ENCODE assay signal across 28 cellular contexts in genomic region chr16:20181949-20182348, GRCh38.
A peak's percentile ranks its signal among the peaks of the same experiment; 100 is the strongest.
DNase-seq lines count a peak whose midpoint lies in the region; ATAC-seq, FAIRE-seq and TF ChIP-seq lines count a peak whose summit lies in the region.
"Had no signal": no experiment of that assay in that cellular context is flagged by ENCODE, and none has a peak within 500 bp of the region (broad histone marks: within the 10 kb centered on the region; RNA-seq: fewer than 3 reads in every experiment).

No MANE protein-coding gene starts in this region.

- in situ Hi-C loops in K562 (cut with MboI): no loop called here

- H3K4ac ChIP-seq in H1 (replicated peaks; ENCODE audit: insufficient read length, low read depth, low read length) (no peak overlapping the region), trophoblast cell (ENCODE audit: low read depth, low read length) (no peak overlapping the region)

- no TSS peak for BruUV-seq in K562 (replicated peaks; lab: Mats Ljungman, UMichigan)

- H3K27me3 ChIP-seq in K562 (ENCODE audit: control insufficient read depth in 2 of 2, insufficient read depth in 2 of 2, low read length in 2 of 2): peaks cover 0 to 3% of the 10 kb centered on the region in 2 experiments; a peak in 3 of 5 replicates
- peaks cover 0 to 8% (median 0%) of the 10 kb centered on the region in 4 experiments; a peak in 1 of 7 replicates for H3K27me3 ChIP-seq in H1 (replicated peaks in 1 of 4; ENCODE audit: control insufficient read depth in 3 of 4, extremely low read depth in 1 of 4, insufficient read depth in 3 of 4, low read length in 3 of 4)
- H3K27me3 ChIP-seq in trophoblast cell (ENCODE audit: insufficient read depth, low read length): no peaks in the 10 kb centered on the region
- H3K27me3 ChIP-seq: BE2C; BLaER1; BLaER1 treated with 17β-estradiol and CSF1 and Interleukin-3, amounts not matched to agents 10 nM and 100 nM had no signal

- no peak overlapping the region for H2BK15ac ChIP-seq in H1 (ENCODE audit: low read length)

- ATAC-seq in K562: no peak
- ATAC-seq: CD8-positive, alpha-beta T cell had no signal

- H3K79me1 ChIP-seq in H1 (ENCODE audit: low read depth, low read length) (no peaks in the 10 kb centered on the region), trophoblast cell (ENCODE audit: low read length) (no peaks in the 10 kb centered on the region)

- H2BK5ac ChIP-seq in H1 (ENCODE audit: low read depth, low read length) (no peak overlapping the region), trophoblast cell (ENCODE audit: low read depth, low read length, poor library complexity) (no peak overlapping the region)

- no peak overlapping the region for H2AK5ac ChIP-seq in H1 (ENCODE audit: low read depth, low read length)
- no peak overlapping the region for H2AK5ac ChIP-seq in trophoblast cell (ENCODE audit: low read length)

- H3K4me2 ChIP-seq in K562 (ENCODE audit: insufficient read depth, low read length) (no peak overlapping the region), H1 (ENCODE audit: insufficient read depth in 1 of 2, low read depth in 2 of 2, low read length in 2 of 2) (no peak overlapping the region), trophoblast cell (ENCODE audit: low read length) (no peak overlapping the region)
- H3K4me2 ChIP-seq: A549; BLaER1; BLaER1 treated with 17β-estradiol and CSF1 and Interleukin-3, amounts not matched to agents 10 nM and 100 nM had no signal

- H3K4me3 ChIP-seq in K562 (no peak overlapping the region), H1 (ENCODE audit: extremely low read depth in 1 of 4, insufficient read depth in 2 of 4, low read depth in 3 of 4, low read length in 4 of 4) (no peak overlapping the region), trophoblast cell (ENCODE audit: low read depth, low read length) (no peak overlapping the region)
- H3K4me3 ChIP-seq: A549; BLaER1; BLaER1 treated with 17β-estradiol and CSF1 and Interleukin-3, amounts not matched to agents 10 nM and 100 nM had no signal

- H3K79me2 ChIP-seq in K562 (ENCODE audit: control insufficient read depth, insufficient read depth, low read length): no peaks in the 10 kb centered on the region
- no peaks in the 10 kb centered on the region for H3K79me2 ChIP-seq in H1 (ENCODE audit: control insufficient read depth in 1 of 2, insufficient read depth in 2 of 2, low read length in 2 of 2)
- H3K79me2 ChIP-seq in trophoblast cell (ENCODE audit: control insufficient read depth, insufficient read depth, low read length, poor library complexity): no peaks in the 10 kb centered on the region

- no peaks in the 10 kb centered on the region for H3K36me3 ChIP-seq in K562 (ENCODE audit: control insufficient read depth, insufficient read depth, low read length)
- no peaks in the 10 kb centered on the region for H3K36me3 ChIP-seq in H1 (ENCODE audit: control insufficient read depth in 2 of 4, insufficient read depth in 4 of 4, low read length in 3 of 4)
- H3K36me3 ChIP-seq in trophoblast cell (ENCODE audit: control insufficient read depth in 1 of 2, insufficient read depth in 2 of 2, low read length in 2 of 2): no peaks in the 10 kb centered on the region
- H3K36me3 ChIP-seq: BE2C; BLaER1; BLaER1 treated with 17β-estradiol and CSF1 and Interleukin-3, amounts not matched to agents 10 nM and 100 nM had no signal

- H2BK120ac ChIP-seq in H1 (replicated peaks; ENCODE audit: low read depth, low read length): no peak overlapping the region
- H2BK120ac ChIP-seq in trophoblast cell (ENCODE audit: insufficient read depth, low read length, poor library complexity): no peak overlapping the region

- CTCF ChIA-PET in K562 (lab: Yijun Ruan, JAX; ENCODE audit: low intra/inter-chr PET ratio) (no interaction called here), H1 (lab: Charles Lee; ENCODE audit: partially characterized antibody) (no interaction called here)

- POLR2A ChIA-PET in K562 (lab: Yijun Ruan, JAX): interaction anchor here (0.6 kb wide), 2 partner anchors 30 to 86 kb away, joined by 3 read pairs; no protein-coding TSS in a partner anchor
- POLR2A ChIA-PET in H1 (lab: Charles Lee; ENCODE audit: partially characterized antibody): no interaction called here

- H3K9ac ChIP-seq in K562 (ENCODE audit: insufficient read depth in 1 of 2, low read depth in 2 of 2, low read length in 2 of 2): no peak overlapping the region
- H3K9ac ChIP-seq in H1 (replicated peaks in 1 of 4; ENCODE audit: extremely low read depth in 1 of 4, low read depth in 3 of 4, low read length in 3 of 4): no peak overlapping the region
- H3K9ac ChIP-seq in trophoblast cell (ENCODE audit: low read length): no peak overlapping the region
- H3K9ac ChIP-seq: BLaER1; BLaER1 treated with 17β-estradiol and CSF1 and Interleukin-3, amounts not matched to agents 10 nM and 100 nM had no signal

- no peak overlapping the region for H4K91ac ChIP-seq in H1 (replicated peaks; ENCODE audit: insufficient read length, low read length)
- no peak overlapping the region for H4K91ac ChIP-seq in trophoblast cell (ENCODE audit: low read depth, low read length)

- no peaks in the 10 kb centered on the region for H3K4me1 ChIP-seq in K562 (replicated peaks in 1 of 2; ENCODE audit: control insufficient read depth in 2 of 2, insufficient read depth in 2 of 2, low read length in 2 of 2)
- H3K4me1 ChIP-seq in H1 (replicated peaks in 1 of 4; ENCODE audit: control insufficient read depth in 3 of 4, insufficient read depth in 4 of 4, low read length in 3 of 4): peaks cover 0 to 7% (median 5%) of the 10 kb centered on the region in 4 experiments; a peak in 5 of 7 replicates
- no peaks in the 10 kb centered on the region for H3K4me1 ChIP-seq in trophoblast cell (ENCODE audit: control insufficient read depth in 1 of 2, insufficient read depth in 2 of 2, low read length in 2 of 2)
- H3K4me1 ChIP-seq: A549; BE2C; BLaER1; BLaER1 treated with 17β-estradiol and CSF1 and Interleukin-3, amounts not matched to agents 10 nM and 100 nM; Caco-2 had no signal

- H4K5ac ChIP-seq in H1 (ENCODE audit: insufficient read length, low read depth, low read length): no peak overlapping the region

- no peaks in the 10 kb centered on the region for H3K9me3 ChIP-seq in K562 (replicated peaks; ENCODE audit: control insufficient read depth, insufficient read depth, low read depth, low read length)
- 0 out of 4 replicates have a peak, but pooled peaks cover 2 to 3% of the 10 kb centered on the region in 2 experiments for H3K9me3 ChIP-seq in H1 (ENCODE audit: insufficient read depth in 2 of 2, low read depth in 1 of 2, low read length in 1 of 2)
- peaks cover 2% of the 10 kb centered on the region for H3K9me3 ChIP-seq in trophoblast cell (ENCODE audit: insufficient read depth, low read depth, low read length)
- H3K9me3 ChIP-seq: A549, BE2C, BLaER1, Caco-2 had no signal

- H3K18ac ChIP-seq in H1 (ENCODE audit: extremely low read depth, low read length): no peak overlapping the region
- no peak overlapping the region for H3K18ac ChIP-seq in trophoblast cell (ENCODE audit: low read length)

- H4K20me1 ChIP-seq in K562 (replicated peaks; ENCODE audit: control insufficient read depth, insufficient read depth, low read length): no peaks in the 10 kb centered on the region; the same call in 1 of the 2 replicates
- H4K20me1 ChIP-seq in H1 (replicated peaks in 1 of 2; ENCODE audit: control insufficient read depth in 1 of 2, insufficient read depth in 2 of 2, low read length in 2 of 2): no peaks in the 10 kb centered on the region
- H4K20me1 ChIP-seq: BLaER1; BLaER1 treated with 17β-estradiol and CSF1 and Interleukin-3, amounts not matched to agents 10 nM and 100 nM had no signal

- TF ChIP-seq EP300 in K562 (IDR thresholded peaks at IDR 0.05; ENCODE audit: low read length) (no peak), H1 (IDR thresholded peaks at IDR 0.05; ENCODE audit: borderline replicate concordance in 1 of 2, low read depth in 2 of 2, low read length in 2 of 2) (no peak)

- 0% methylated on average over 3 of the region's 3 CpGs for WGBS in K562 (ENCODE audit: insufficient coverage, low coverage, missing lambda C conversion rate)
- 88% methylated on average over 3 of the region's 3 CpGs; no CpG with 5 or more reads in 1 of the 2 experiments for WGBS in H1 (ENCODE audit: extremely low coverage in 1 of 2, insufficient coverage in 1 of 2, insufficient read length in 1 of 2, insufficient replicate concordance in 2 of 2, low coverage in 1 of 2, low lambda C conversion rate in 2 of 2, missing lambda C conversion rate in 1 of 2), 2 experiments
- WGBS in trophoblast cell (ENCODE audit: extremely low coverage, insufficient coverage, insufficient read length): no CpG with 5 or more reads among the region's 3 CpGs

- H2BK12ac ChIP-seq in H1 (ENCODE audit: low read depth, low read length) (no peak overlapping the region), trophoblast cell (ENCODE audit: low read length) (no peak overlapping the region)

- no peak overlapping the region for H3K56ac ChIP-seq in H1 (replicated peaks; ENCODE audit: insufficient read length, low read depth, low read length)

- H3K27ac ChIP-seq in K562 (ENCODE audit: extremely low read depth, low read depth, low read length) (no peak overlapping the region), H1 (ENCODE audit: low read depth, low read length) (no peak overlapping the region), trophoblast cell (ENCODE audit: low read depth, low read length) (no peak overlapping the region)
- H3K27ac ChIP-seq: 22Rv1; A549; BLaER1; BLaER1 treated with 17β-estradiol and CSF1 and Interleukin-3, amounts not matched to agents 10 nM and 100 nM; C4-2B had no signal

- H3K9me1 ChIP-seq in K562 (ENCODE audit: control insufficient read depth, insufficient read depth, low read length): no peaks in the 10 kb centered on the region

- TF ChIP-seq POLR2A in K562 (conservative IDR thresholded peaks at IDR 0.05) (no peak), H1 (IDR thresholded peaks at IDR 0.05; ENCODE audit: control extremely low read depth in 1 of 2, low read depth in 2 of 2, low read length in 2 of 2) (no peak)

- no peak for TF ChIP-seq RAD21 in K562 (CRISPR knock-in tag; conservative IDR thresholded peaks at IDR 0.05 in 1 of 2, IDR thresholded peaks at IDR 0.05 in 1 of 2)
- no peak for TF ChIP-seq RAD21 in H1 (IDR thresholded peaks at IDR 0.05 in 1 of 2, conservative IDR thresholded peaks at IDR 0.05 in 1 of 2; ENCODE audit: low read depth in 2 of 2, low read length in 2 of 2)

- TF ChIP-seq CTCF in K562 (IDR thresholded peaks at IDR 0.05 in 2 of 3, conservative IDR thresholded peaks at IDR 0.05 in 1 of 3; ENCODE audit: insufficient read depth in 2 of 3, low read depth in 1 of 3, low read length in 3 of 3): no peak
- no peak for TF ChIP-seq CTCF in H1 (IDR thresholded peaks at IDR 0.05; ENCODE audit: control extremely low read depth in 1 of 3, insufficient read depth in 1 of 3, low read depth in 1 of 3, low read length in 3 of 3)

- intact Hi-C loops in K562 (cut with micrococcal nuclease): no loop called here

- H2AFZ ChIP-seq in K562 (ENCODE audit: low read depth, low read length) (no peak overlapping the region), H1 (ENCODE audit: low read length) (no peak overlapping the region), trophoblast cell (ENCODE audit: insufficient read depth, low read length, poor library complexity) (no peak overlapping the region)

- H3K23ac ChIP-seq in H1 (ENCODE audit: insufficient read length) (no peak overlapping the region), trophoblast cell (ENCODE audit: low read length) (no peak overlapping the region)

- no peak overlapping the region for H4K12ac ChIP-seq in trophoblast cell (ENCODE audit: low read depth, low read length)

- H4K8ac ChIP-seq in H1 (ENCODE audit: extremely low read depth, insufficient read depth, low read length) (no peak overlapping the region), trophoblast cell (ENCODE audit: low read depth, low read length) (no peak overlapping the region)

- 0 out of 2 replicates have a peak overlapping the region, but pooled peaks have one; percentile 15 for H2BK20ac ChIP-seq in H1 (ENCODE audit: low read length)

- H3K23me2 ChIP-seq in H1 (ENCODE audit: low read depth, low read length): no peaks in the 10 kb centered on the region

- DNase-seq in K562 (ENCODE audit: extremely low read depth in 1 of 4, low spot score in 3 of 4) (no peak), H1 (ENCODE audit: low read depth in 1 of 2, low spot score in 2 of 2) (no peak), trophoblast cell (no peak), middle frontal gyrus (ENCODE audit: extremely low spot score, low spot score) (no peak)
- DNase-seq: 8988T; AML-193; BE2C; C1 segment of cervical spinal cord; Caco-2; Calu3; CD4-positive, alpha-beta memory T cell; CD4-positive, alpha-beta T cell; CD4-positive, CD25-positive, alpha-beta regulatory T cell; CD8-positive, alpha-beta memory T cell; CD8-positive, alpha-beta T cell; COR-L47; DMS 273 treated with DMSO at 0.1 percent for 48 hours; DMS79; DMS79 treated with DMSO at 0.1 percent for 48 hours; DND-41; EL had no signal

- FAIRE-seq in K562 (lab: Jason Lieb, UNC) (no peak), H1 (lab: Jason Lieb, UNC) (no peak)
- FAIRE-seq: A204.1, A549, D721Med had no signal

- no peak overlapping the region for H3K14ac ChIP-seq in H1 (ENCODE audit: insufficient read length)
- no peak overlapping the region for H3K14ac ChIP-seq in trophoblast cell (ENCODE audit: low read length)

Comparison
In these comparisons a context has a peak if more than half of its experiments do, and no peak if none do; other contexts are left out.
1. Of the 49 proteins assayed by ChIP-seq in both K562 and H1: peak only in K562: none; only in H1: KDM1A; in both: none; in neither: 48.